ENCODE assay signal across 8 cellular contexts in the genomic region with DNA sequence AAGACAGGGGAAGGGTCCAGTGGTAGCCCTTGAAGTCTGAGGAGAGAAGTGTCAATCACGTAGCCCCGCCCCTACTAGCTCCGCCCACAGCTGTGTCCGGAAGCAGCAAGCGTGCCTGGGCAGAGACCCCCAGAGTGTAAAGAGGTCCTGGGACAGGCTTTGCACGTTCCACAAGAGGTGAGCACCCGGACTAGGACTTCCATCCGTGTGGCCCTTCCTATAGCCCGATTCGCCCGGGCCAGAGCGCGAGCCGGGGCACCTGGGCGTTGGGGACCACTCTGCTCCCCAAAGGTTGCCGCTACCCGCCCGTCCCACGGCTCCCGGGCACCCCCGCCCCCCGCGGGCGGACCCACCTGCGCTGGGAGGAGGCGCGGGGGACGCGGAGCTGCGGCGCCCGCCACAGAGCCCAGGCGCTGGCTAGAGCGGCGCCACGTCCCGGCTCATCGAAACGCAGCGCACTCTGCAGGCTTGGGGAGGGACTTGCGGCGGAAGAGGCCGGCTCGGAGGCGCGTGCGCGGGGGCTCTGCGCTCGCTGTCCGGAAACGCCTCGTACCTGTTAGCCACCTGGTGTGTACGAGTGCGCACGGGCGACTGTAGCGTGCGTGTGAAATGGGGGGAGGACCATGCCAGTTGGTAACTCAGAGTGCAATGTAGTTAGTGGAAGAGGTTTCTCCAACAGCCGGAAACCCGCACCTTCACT. TPM values are rescaled to one million over a fixed set of nuclear protein-coding genes. Genes with fewer than 3 reads are reported as not detected.
DNase-seq lines count a peak whose midpoint lies in the region; ATAC-seq and TF ChIP-seq lines count a peak whose summit lies in the region.

A gene with protein sequence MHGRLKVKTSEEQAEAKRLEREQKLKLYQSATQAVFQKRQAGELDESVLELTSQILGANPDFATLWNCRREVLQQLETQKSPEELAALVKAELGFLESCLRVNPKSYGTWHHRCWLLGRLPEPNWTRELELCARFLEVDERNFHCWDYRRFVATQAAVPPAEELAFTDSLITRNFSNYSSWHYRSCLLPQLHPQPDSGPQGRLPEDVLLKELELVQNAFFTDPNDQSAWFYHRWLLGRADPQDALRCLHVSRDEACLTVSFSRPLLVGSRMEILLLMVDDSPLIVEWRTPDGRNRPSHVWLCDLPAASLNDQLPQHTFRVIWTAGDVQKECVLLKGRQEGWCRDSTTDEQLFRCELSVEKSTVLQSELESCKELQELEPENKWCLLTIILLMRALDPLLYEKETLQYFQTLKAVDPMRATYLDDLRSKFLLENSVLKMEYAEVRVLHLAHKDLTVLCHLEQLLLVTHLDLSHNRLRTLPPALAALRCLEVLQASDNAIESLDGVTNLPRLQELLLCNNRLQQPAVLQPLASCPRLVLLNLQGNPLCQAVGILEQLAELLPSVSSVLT (minus strand): TSS at position 464 of the 700 bp plus-strand sequence. CDS start 482 bp downstream, outside the sequence.

- H3K27ac ChIP-seq in foreskin keratinocyte (peak within 1 kb of the TSS; percentile 93), subcutaneous abdominal adipose tissue (ENCODE audit: low read depth, low read length) (peak within 1 kb of the TSS; percentile 92)

- ATAC-seq in foreskin keratinocyte, result peak; percentile 74

- peak within 1 kb of the TSS; percentile 77 for H3K9ac ChIP-seq in ES-I3 (ENCODE audit: low read depth, low read length)
- peak within 1 kb of the TSS; percentile 92 for H3K9ac ChIP-seq in Loucy (ENCODE audit: low read depth, low read length, poor library complexity, severe bottlenecking)
- peak within 1 kb of the TSS; percentile 63 to 97 (median 95) for H3K9ac ChIP-seq in subcutaneous abdominal adipose tissue (ENCODE audit: low read length in 5 of 5)

- H3K9me3 ChIP-seq in ES-I3 (ENCODE audit: control insufficient read depth, insufficient read depth, low read length) (no peaks in the 10 kb centered on the region), Loucy (ENCODE audit: insufficient read depth, low read depth, low read length) (no peaks in the 10 kb centered on the region), neuron (ENCODE audit: low read length) (no peaks in the 10 kb centered on the region), subcutaneous abdominal adipose tissue (ENCODE audit: control insufficient read depth in 5 of 5, low read length in 5 of 5) (no peaks in the 10 kb centered on the region)

- peak within 1 kb of the TSS; percentile 89 for H2AFZ ChIP-seq in Loucy (ENCODE audit: low read length)
- peak within 1 kb of the TSS; percentile 80 for H2AFZ ChIP-seq in neuron (ENCODE audit: low read depth, low read length)

- no peaks in the 10 kb centered on the region for H3K36me3 ChIP-seq in ES-I3 (ENCODE audit: insufficient read depth, low read length)
- H3K36me3 ChIP-seq in H7 (replicated peaks; ENCODE audit: control insufficient read depth, insufficient read depth, low read length), result peaks cover 2% of the 10 kb centered on the region; the same call in 1 of the 2 replicates
- H3K36me3 ChIP-seq in Loucy (ENCODE audit: insufficient read depth, low read length), result no peaks in the 10 kb centered on the region
- H3K36me3 ChIP-seq in neuron (ENCODE audit: insufficient read depth, low read length), result peaks cover 9% of the 10 kb centered on the region
- peaks cover 0 to 38% (median 32%) of the 10 kb centered on the region in 5 donors for H3K36me3 ChIP-seq in subcutaneous abdominal adipose tissue (ENCODE audit: control insufficient read depth in 5 of 5, insufficient read depth in 5 of 5, low read length in 5 of 5)

- H3K4me3 ChIP-seq in H7 (ENCODE audit: insufficient read depth, low read depth, low read length), result peak within 1 kb of the TSS; percentile 89
- peak within 1 kb of the TSS; percentile 84 for H3K4me3 ChIP-seq in Loucy (ENCODE audit: low read length, poor library complexity, severe bottlenecking)
- H3K4me3 ChIP-seq in neuron (ENCODE audit: low read length), result peak within 1 kb of the TSS; percentile 88
- H3K4me3 ChIP-seq in subcutaneous abdominal adipose tissue (ENCODE audit: low read depth in 1 of 5, low read length in 5 of 5), result peak within 1 kb of the TSS; percentile 91 to 94 (median 91)

- no peaks in the 10 kb centered on the region for H3K9me2 ChIP-seq in Loucy (replicated peaks; ENCODE audit: low read depth, low read length)

- DNase-seq in H7 (peak; percentile 99), activated gamma-delta T cell (lab: John Stamatoyannopoulos, UW) (peak; percentile 91), foreskin keratinocyte (peak; percentile 65 to 84)

- H3K27me3 ChIP-seq in H7 (ENCODE audit: control insufficient read depth, insufficient read depth, low read length) (no peaks in the 10 kb centered on the region), Loucy (ENCODE audit: insufficient read depth, low read length, poor library complexity, severe bottlenecking) (no peaks in the 10 kb centered on the region), foreskin keratinocyte (no peaks in the 10 kb centered on the region), neuron (ENCODE audit: insufficient read depth, low read length) (no peaks in the 10 kb centered on the region), subcutaneous abdominal adipose tissue (ENCODE audit: control insufficient read depth in 5 of 5, insufficient read depth in 4 of 5, low read length in 5 of 5) (no peaks in the 10 kb centered on the region)

- peaks cover 14% of the 10 kb centered on the region; the same call in 1 of the 2 replicates for H3K79me2 ChIP-seq in Loucy (ENCODE audit: insufficient read depth, low read length)

- H3F3A ChIP-seq in Loucy (ENCODE audit: low read depth), result no peaks in the 10 kb centered on the region

- H3K4me2 ChIP-seq in Loucy (ENCODE audit: low read depth, low read length, poor library complexity, severe bottlenecking), result peak within 1 kb of the TSS; percentile 97

- H4K20me1 ChIP-seq in Loucy (ENCODE audit: insufficient read depth, low read length, poor library complexity, severe bottlenecking), result no peaks in the 10 kb centered on the region

- TF ChIP-seq POLR2A in Raji (IDR thresholded peaks at IDR 0.05; ENCODE audit: insufficient read depth, low read depth, low read length), result peak; percentile 82

- TF ChIP-seq CTCF in Loucy (conservative IDR thresholded peaks at IDR 0.05; ENCODE audit: low read length), result peak; percentile 71
- peak; percentile 97 for TF ChIP-seq CTCF in foreskin keratinocyte (conservative IDR thresholded peaks at IDR 0.05)

- H3K4me1 ChIP-seq in ES-I3 (ENCODE audit: insufficient read depth, low read length) (peaks cover 16% of the 10 kb centered on the region), Loucy (ENCODE audit: insufficient read depth, low read length, poor library complexity, severe bottlenecking) (peaks cover 14% of the 10 kb centered on the region), foreskin keratinocyte (peaks cover 19% of the 10 kb centered on the region), neuron (ENCODE audit: insufficient read depth, low read length) (peaks cover 9% of the 10 kb centered on the region), subcutaneous abdominal adipose tissue (ENCODE audit: control insufficient read depth in 5 of 5, insufficient read depth in 5 of 5, low read length in 5 of 5) (peaks cover 4 to 47% (median 44%) of the 10 kb centered on the region in 5 donors)

RNA-seq across cellular contexts. Expression of the gene that starts here (rescaled TPM):
- 22.8 and 25.9 TPM in 2 replicates for total RNA-seq in H7 (2014; rRNA removed; shearing (Covaris generic))
- 35.1 and 40.1 TPM in 2 replicates for total RNA-seq in foreskin keratinocyte
- polyA plus RNA-seq in foreskin keratinocyte, result 34.1 and 37.7 TPM in 2 replicates

Comparison
In these comparisons a context has a peak if more than half of its experiments do, and no peak if none do; other contexts are left out.
1. Peak in every context shown above with its lines: DNase-seq, ATAC-seq, H3K4me3 ChIP-seq and H3K27ac ChIP-seq.